In genomic region chr13:35672611-35673010, GRCh38 we compare ENCODE assay signal across 25 cellular contexts.
A peak's percentile ranks its signal among the peaks of the same experiment; 100 is the strongest.
DNase-seq lines count a peak whose midpoint lies in the region; ATAC-seq and TF ChIP-seq lines count a peak whose summit lies in the region.
"Had no signal": no experiment of that assay in that cellular context is flagged by ENCODE, and none has a peak within 500 bp of the region (broad histone marks: within the 10 kb centered on the region; RNA-seq: fewer than 3 reads in every experiment).

No MANE protein-coding gene starts in this region.

- no peak overlapping the region for H3K4me3 ChIP-seq in neural progenitor cell
- H3K4me3 ChIP-seq: esophagus squamous epithelium, HAP-1, transverse colon had no signal

- CTCF ChIA-PET in WTC11 (lab: Charles Lee), result interaction anchor here (0.6 kb wide), 1 partner anchor 12 kb away, joined by 3 read pairs; no protein-coding TSS in a partner anchor

- no peak overlapping the region for H2AFZ ChIP-seq in neural progenitor cell (replicated peaks)

- POLR2A ChIA-PET in WTC11 (lab: Charles Lee), result no interaction called here

- no peak overlapping the region for H3K27ac Mint-ChIP-seq in neural progenitor cell
- H3K27ac Mint-ChIP-seq in WTC11, result no peak overlapping the region
- H3K27ac Mint-ChIP-seq: activated CD8-positive, alpha-beta T cell treated with anti-CD3 and anti-CD28 coated beads for 36 hours; B cell; stimulated activated naive CD8-positive, alpha-beta T cell treated with anti-CD3 and anti-CD28 coated beads, Interleukin-15, Interleukin-2, amounts not matched to agents 100 ng/mL and 50 ng/mL, for 24 hours had no signal

- ATAC-seq in WTC11, result no peak
- ATAC-seq in GM19035 (IDR thresholded peaks at IDR 0.05; ENCODE audit: unreplicated experiment), result no peak
- no peak for ATAC-seq in HG02798 (IDR thresholded peaks at IDR 0.05; ENCODE audit: poor library complexity, unreplicated experiment)
- ATAC-seq: activated CD8-positive, alpha-beta T cell treated with anti-CD3 and anti-CD28 coated beads for 36 hours; left cardiac atrium had no signal

- no peaks in the 10 kb centered on the region for H3F3A ChIP-seq in neural progenitor cell (ENCODE audit: low read depth)

- H3K27me3 Mint-ChIP-seq in neural progenitor cell (ENCODE audit: insufficient read depth, low read depth), result no peaks in the 10 kb centered on the region
- no peaks in the 10 kb centered on the region for H3K27me3 Mint-ChIP-seq in WTC11 (ENCODE audit: low read depth)
- H3K27me3 Mint-ChIP-seq: activated CD8-positive, alpha-beta T cell treated with anti-CD3 and anti-CD28 coated beads for 36 hours; B cell; stimulated activated naive CD8-positive, alpha-beta T cell treated with anti-CD3 and anti-CD28 coated beads, Interleukin-15, Interleukin-2, amounts not matched to agents 100 ng/mL and 50 ng/mL, for 24 hours had no signal

- H3K9me3 Mint-ChIP-seq in neural progenitor cell, result peaks cover 4% of the 10 kb centered on the region
- H3K9me3 Mint-ChIP-seq in WTC11, result peaks cover 6% of the 10 kb centered on the region
- H3K9me3 Mint-ChIP-seq: activated CD8-positive, alpha-beta T cell treated with anti-CD3 and anti-CD28 coated beads for 36 hours; stimulated activated naive CD8-positive, alpha-beta T cell treated with anti-CD3 and anti-CD28 coated beads, Interleukin-15, Interleukin-2, amounts not matched to agents 100 ng/mL and 50 ng/mL, for 24 hours had no signal

- H3K4me3 Mint-ChIP-seq in neural progenitor cell, result no peak overlapping the region
- H3K4me3 Mint-ChIP-seq in WTC11, result no peak overlapping the region
- H3K4me3 Mint-ChIP-seq: activated CD8-positive, alpha-beta T cell treated with anti-CD3 and anti-CD28 coated beads for 36 hours; B cell; stimulated activated naive CD8-positive, alpha-beta T cell treated with anti-CD3 and anti-CD28 coated beads, Interleukin-15, Interleukin-2, amounts not matched to agents 100 ng/mL and 50 ng/mL, for 24 hours had no signal

- peaks cover 8% of the 10 kb centered on the region for H3K36me3 Mint-ChIP-seq in neural progenitor cell
- H3K36me3 Mint-ChIP-seq in WTC11, result peaks cover 4% of the 10 kb centered on the region; the same call in 1 of the 2 replicates

- no peak overlapping the region for H3K27ac ChIP-seq in neural progenitor cell
- H3K27ac ChIP-seq: esophagus squamous epithelium, transverse colon had no signal

- H3K36me3 ChIP-seq in neural progenitor cell, result no peaks in the 10 kb centered on the region
- H3K36me3 ChIP-seq: esophagus squamous epithelium, HAP-1, transverse colon had no signal

- TF ChIP-seq CTCF in neural progenitor cell (IDR thresholded peaks at IDR 0.05) (no peak), WTC11 (IDR thresholded peaks at IDR 0.05) (no peak)

- H3K79me2 ChIP-seq in neural progenitor cell (ENCODE audit: low read depth), result no peaks in the 10 kb centered on the region

- no peaks in the 10 kb centered on the region for H3K27me3 ChIP-seq in neural progenitor cell
- H3K27me3 ChIP-seq: esophagus squamous epithelium, transverse colon had no signal

- H4K20me1 ChIP-seq in neural progenitor cell (ENCODE audit: low read depth), result no peaks in the 10 kb centered on the region

- no peaks in the 10 kb centered on the region for H3K9me3 ChIP-seq in neural progenitor cell (ENCODE audit: low read depth)
- H3K9me3 ChIP-seq: Caco-2, HAP-1, transverse colon had no signal

- peak overlapping the region; percentile 5 for H3K4me2 ChIP-seq in neural progenitor cell

- no peak overlapping the region for H3K9ac ChIP-seq in neural progenitor cell

- no peaks in the 10 kb centered on the region for H3K4me1 Mint-ChIP-seq in neural progenitor cell
- H3K4me1 Mint-ChIP-seq in WTC11, result peaks cover 4% of the 10 kb centered on the region; the same call in 1 of the 2 replicates
- H3K4me1 Mint-ChIP-seq: B cell had no signal

- DNase-seq in EH (ENCODE audit: low read depth) (peak; percentile 74), NCI-H146 treated with DMSO at 0.1 percent for 48 hours (lab: John Stamatoyannopoulos, UW; ENCODE audit: unreplicated experiment) (peak; percentile 42), NCI-H82 treated with DMSO at 0.1 percent for 48 hours (lab: John Stamatoyannopoulos, UW; ENCODE audit: unreplicated experiment) (peak; percentile 53), neural progenitor cell (ENCODE audit: low spot score) (no peak), WTC11 (ENCODE audit: low spot score) (no peak), DMS79 (lab: John Stamatoyannopoulos, UW) (no peak)
- DNase-seq: activated CD4-positive, CD25-positive, alpha-beta regulatory T cell; activated CD8-positive, alpha-beta T cell treated with anti-CD3 and anti-CD28 coated beads for 36 hours; activated effector memory CD4-positive, alpha-beta T cell treated with anti-CD3 and anti-CD28 coated beads, Interleukin-2, amount 50 U/mL, for 16 hours; activated T-cell treated with anti-CD3 and anti-CD28 coated beads for 4 hours; Caco-2; effector CD4-positive, alpha-beta T cell; esophagus squamous epithelium; head of caudate nucleus; left cardiac atrium; mesenchymal stem cell; NCI-H2029; NCI-H510A treated with DMSO at 0.1 percent for 48 hours; stimulated activated CD4-positive, alpha-beta T cell treated with anti-CD3 and anti-CD28 coated beads, Interleukin-4, amount 100 ng/mL, for 24 hours; transverse colon had no signal

- H3K4me1 ChIP-seq in neural progenitor cell, result peaks cover 10% of the 10 kb centered on the region
- H3K4me1 ChIP-seq: Caco-2, esophagus squamous epithelium, HAP-1, transverse colon had no signal

TF ChIP-seq in WTC11, 78 proteins besides CTCF, POLR2A, EP300 and RAD21:
- TF ChIP-seq CREM (CRISPR knock-in tag; IDR thresholded peaks at IDR 0.05) (no peak), HMGA2 (CRISPR knock-in tag; IDR thresholded peaks at IDR 0.05) (no peak), GRHL2 (CRISPR knock-in tag; IDR thresholded peaks at IDR 0.05; ENCODE audit: insufficient replicate concordance, severe bottlenecking) (no peak), USF2 (CRISPR knock-in tag; IDR thresholded peaks at IDR 0.05) (no peak), ZNF317 (CRISPR knock-in tag; IDR thresholded peaks at IDR 0.05; ENCODE audit: borderline replicate concordance, low read depth) (no peak)
- TF ChIP-seq, protein P1, sequence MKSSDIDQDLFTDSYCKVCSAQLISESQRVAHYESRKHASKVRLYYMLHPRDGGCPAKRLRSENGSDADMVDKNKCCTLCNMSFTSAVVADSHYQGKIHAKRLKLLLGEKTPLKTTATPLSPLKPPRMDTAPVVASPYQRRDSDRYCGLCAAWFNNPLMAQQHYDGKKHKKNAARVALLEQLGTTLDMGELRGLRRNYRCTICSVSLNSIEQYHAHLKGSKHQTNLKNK (CRISPR knock-in tag; IDR thresholded peaks at IDR 0.05), result no peak
- TF ChIP-seq, protein P2, sequence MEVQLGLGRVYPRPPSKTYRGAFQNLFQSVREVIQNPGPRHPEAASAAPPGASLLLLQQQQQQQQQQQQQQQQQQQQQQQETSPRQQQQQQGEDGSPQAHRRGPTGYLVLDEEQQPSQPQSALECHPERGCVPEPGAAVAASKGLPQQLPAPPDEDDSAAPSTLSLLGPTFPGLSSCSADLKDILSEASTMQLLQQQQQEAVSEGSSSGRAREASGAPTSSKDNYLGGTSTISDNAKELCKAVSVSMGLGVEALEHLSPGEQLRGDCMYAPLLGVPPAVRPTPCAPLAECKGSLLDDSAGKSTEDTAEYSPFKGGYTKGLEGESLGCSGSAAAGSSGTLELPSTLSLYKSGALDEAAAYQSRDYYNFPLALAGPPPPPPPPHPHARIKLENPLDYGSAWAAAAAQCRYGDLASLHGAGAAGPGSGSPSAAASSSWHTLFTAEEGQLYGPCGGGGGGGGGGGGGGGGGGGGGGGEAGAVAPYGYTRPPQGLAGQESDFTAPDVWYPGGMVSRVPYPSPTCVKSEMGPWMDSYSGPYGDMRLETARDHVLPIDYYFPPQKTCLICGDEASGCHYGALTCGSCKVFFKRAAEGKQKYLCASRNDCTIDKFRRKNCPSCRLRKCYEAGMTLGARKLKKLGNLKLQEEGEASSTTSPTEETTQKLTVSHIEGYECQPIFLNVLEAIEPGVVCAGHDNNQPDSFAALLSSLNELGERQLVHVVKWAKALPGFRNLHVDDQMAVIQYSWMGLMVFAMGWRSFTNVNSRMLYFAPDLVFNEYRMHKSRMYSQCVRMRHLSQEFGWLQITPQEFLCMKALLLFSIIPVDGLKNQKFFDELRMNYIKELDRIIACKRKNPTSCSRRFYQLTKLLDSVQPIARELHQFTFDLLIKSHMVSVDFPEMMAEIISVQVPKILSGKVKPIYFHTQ (CRISPR knock-in tag; IDR thresholded peaks at IDR 0.05), result no peak

Comparison
In these comparisons a context has a peak if more than half of its experiments do, and no peak if none do; other contexts are left out.
1. DNase-seq: peak in EH (single experiment), NCI-H146 treated with DMSO at 0.1 percent for 48 hours (single experiment) and NCI-H82 treated with DMSO at 0.1 percent for 48 hours (single experiment); none in neural progenitor cell (single experiment), WTC11 (single experiment) and DMS79 (single experiment).